ENCODE assay signal across 8 cellular contexts in genomic region chr14:105411017-105411941, GRCh38. TPM values are rescaled to one million over a fixed set of nuclear protein-coding genes. Genes with fewer than 3 reads are reported as not detected.
A peak's percentile ranks its signal among the peaks of the same experiment; 100 is the strongest.
DNase-seq lines count a peak whose midpoint lies in the region; ATAC-seq and TF ChIP-seq lines count a peak whose summit lies in the region.

No MANE protein-coding gene starts in this region.

- H3K9ac ChIP-seq in endodermal cell (ENCODE audit: extremely low read depth, low read length, poor library complexity, severe bottlenecking) = no peak overlapping the region

- DNase-seq in stimulated activated CD4-positive, alpha-beta T cell treated with anti-CD3 and anti-CD28 coated beads, Interleukin-15, amount 100 ng/mL, for 24 hours = peak; percentile 46
- no peak for DNase-seq in stimulated activated CD4-positive, alpha-beta T cell treated with anti-CD3 and anti-CD28 coated beads, Interleukin-1b, Interleukin-23, amount 100 ng/mL, for 48 hours
- peak; percentile 73 for DNase-seq in RWPE2 (ENCODE audit: low spot score)
- DNase-seq in endodermal cell = peak; percentile 81
- peak; percentile 47 for DNase-seq in myocyte (ENCODE audit: low read depth)

- no peak overlapping the region for H3K27ac Mint-ChIP-seq in endodermal cell

- peaks cover 3% of the 10 kb centered on the region for H3K9me3 Mint-ChIP-seq in endodermal cell

- H3K27me3 Mint-ChIP-seq in endodermal cell (ENCODE audit: insufficient read depth) = peaks cover 81% of the 10 kb centered on the region

- no peaks in the 10 kb centered on the region for H3K36me3 ChIP-seq in RWPE2 (ENCODE audit: low read depth)
- no peaks in the 10 kb centered on the region for H3K36me3 ChIP-seq in endodermal cell (ENCODE audit: control insufficient read depth, insufficient read depth, low read length)

- peak; percentile 74 for ATAC-seq in RWPE2 (ENCODE audit: low read depth)
- no peak for ATAC-seq in GM19463 (IDR thresholded peaks at IDR 0.05; ENCODE audit: unreplicated experiment)
- no peak for ATAC-seq in GM21528 (IDR thresholded peaks at IDR 0.05; ENCODE audit: low FRiP score, unreplicated experiment)
- no peak for ATAC-seq in HG02973 (IDR thresholded peaks at IDR 0.05; ENCODE audit: unreplicated experiment)

- peaks cover 18% of the 10 kb centered on the region for H3K27me3 ChIP-seq in RWPE2 (ENCODE audit: insufficient read depth, poor library complexity, severe bottlenecking)
- peaks cover 55% of the 10 kb centered on the region for H3K27me3 ChIP-seq in endodermal cell (ENCODE audit: control insufficient read depth, insufficient read depth, low read length, poor library complexity, severe bottlenecking)

- H3K4me3 Mint-ChIP-seq in endodermal cell = peak overlapping the region; percentile 38

- H3K27ac ChIP-seq in RWPE2 (ENCODE audit: poor library complexity, severe bottlenecking) = no peak overlapping the region
- H3K27ac ChIP-seq in endodermal cell (ENCODE audit: low read depth, low read length) = no peak overlapping the region

- H3K9me3 ChIP-seq in RWPE2 (ENCODE audit: severe bottlenecking) = no peaks in the 10 kb centered on the region
- no peaks in the 10 kb centered on the region for H3K9me3 ChIP-seq in endodermal cell (ENCODE audit: control insufficient read depth, low read length)

- peaks cover 1% of the 10 kb centered on the region for H3K36me3 Mint-ChIP-seq in endodermal cell (ENCODE audit: low read depth)

- peak overlapping the region; percentile 27 for H3K4me3 ChIP-seq in RWPE2 (ENCODE audit: severe bottlenecking)
- H3K4me3 ChIP-seq in endodermal cell (ENCODE audit: low read length) = peak overlapping the region; percentile 62

- peaks cover 1% of the 10 kb centered on the region for H3K4me1 Mint-ChIP-seq in endodermal cell

- 21 to 54% methylated on average over 18 to 81 of the region's 86 CpGs for WGBS in endodermal cell (ENCODE audit: insufficient coverage in 1 of 2, insufficient read length in 1 of 2), 2 experiments

- H3K4me1 ChIP-seq in RWPE2 (ENCODE audit: insufficient read depth, poor library complexity, severe bottlenecking) (no peaks in the 10 kb centered on the region), endodermal cell (ENCODE audit: control insufficient read depth, insufficient read depth, low read length) (no peaks in the 10 kb centered on the region)

- TF ChIP-seq CTCF in RWPE2 (IDR thresholded peaks at IDR 0.05; ENCODE audit: poor library complexity, severe bottlenecking) (no peak), endodermal cell (conservative IDR thresholded peaks at IDR 0.05) (no peak)

RNA-seq across cellular contexts. Expression of gene MTA1, which starts 8.3 kb away (rescaled TPM):
- 100 to 1,000 TPM; 245 to 246 TPM for total RNA-seq in endodermal cell
- 182 TPM for polyA plus RNA-seq in endodermal cell (2013, experiment 1 of 2)
- polyA plus RNA-seq in endodermal cell (2013, experiment 2 of 2) = 153 TPM
- total RNA-seq in myocyte = 44.0 and 50.9 TPM in 2 replicates
- polyA plus RNA-seq in myocyte (2012) = 64.6 TPM

RNA-seq across cellular contexts. Expression of gene TEX22, which starts 12.9 kb away (rescaled TPM):
- 1 to 10 TPM; 1.9 to 3.5 TPM for total RNA-seq in endodermal cell
- 0.57 TPM for polyA plus RNA-seq in endodermal cell (2013, experiment 1 of 2)
- 1.2 TPM for polyA plus RNA-seq in endodermal cell (2013, experiment 2 of 2)
- 0.10 and 0.32 TPM in 2 replicates for total RNA-seq in myocyte
- polyA plus RNA-seq in myocyte (2012) = 0.26 TPM
